In the genomic region with DNA sequence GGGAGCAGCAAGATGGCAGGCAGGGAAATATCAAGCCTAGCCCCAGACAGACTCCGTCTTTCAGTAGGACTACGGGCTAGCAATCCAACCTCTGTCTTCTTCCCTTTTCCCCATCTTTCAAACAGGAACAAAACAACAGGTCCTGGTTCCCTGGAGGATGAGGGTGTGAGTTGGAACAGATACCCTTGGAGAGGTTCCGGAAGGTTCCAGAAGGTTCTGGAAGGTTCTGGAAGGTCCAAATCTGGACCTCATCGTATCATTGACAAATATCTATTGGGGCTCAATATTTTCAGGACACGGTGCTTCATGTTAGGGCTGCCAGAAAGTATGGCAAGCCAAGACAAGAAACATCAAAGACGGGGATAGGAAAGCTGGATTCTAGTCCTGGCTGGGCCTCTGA, we compare ENCODE assay signal across 23 cellular contexts.
"Had no signal": no experiment of that assay in that cellular context is flagged by ENCODE, and none has a peak within 500 bp of the region (broad histone marks: within the 10 kb centered on the region; RNA-seq: fewer than 3 reads in every experiment).

No MANE protein-coding gene starts in this region.

- H3K27ac ChIP-seq: HL-60, KMS-11, RWPE1 had no signal

- FAIRE-seq: HTR-8/SVneo, K562 had no signal

- ATAC-seq: K562, Panc1, PC-3, SK-N-SH treated with all-trans-retinoic acid at 6 μM for 48 hours had no signal

- H3K36me3 Mint-ChIP-seq: IgD-negative memory B cell had no signal

- H3K4me3 ChIP-seq: K562 had no signal

- H3K9ac ChIP-seq: KMS-11 had no signal

- DNase-seq: Kasumi-1, MM.1S, NCI-H1092 treated with DMSO at 0.1 percent for 48 hours, NCI-H1436, NCI-H187, NCI-H2029, NCI-H2081 treated with DMSO at 0.1 percent for 48 hours, NCI-H2171, NCI-H226, NCI-H446, NCI-H510A, NCI-H524 treated with DMSO at 0.1 percent for 48 hours, NCI-H774, PC-3, SHP77 had no signal

- H3K4me2 ChIP-seq: KMS-11 had no signal
